ENCODE assay signal across 8 cellular contexts in the genomic region with DNA sequence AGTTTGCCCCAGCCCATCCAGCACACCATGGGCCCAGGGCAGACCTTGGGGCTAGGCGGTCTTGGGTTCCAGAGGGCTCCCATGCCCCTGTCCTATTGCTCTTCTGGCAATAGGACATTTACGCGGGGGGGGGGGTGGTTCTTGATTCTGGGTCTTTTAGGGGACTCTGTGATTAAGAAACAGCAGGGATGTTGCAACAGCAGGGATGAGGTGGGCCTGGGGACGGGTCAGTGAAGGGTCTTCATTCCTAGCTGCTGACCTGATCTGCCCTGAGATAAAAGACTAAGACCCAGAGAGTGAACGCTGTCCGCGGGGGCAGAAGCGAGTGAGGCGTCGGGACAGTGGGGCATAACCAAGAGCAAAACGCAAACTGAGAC. TPM values are rescaled to one million over a fixed set of nuclear protein-coding genes. Genes with fewer than 3 reads are reported as not detected.
DNase-seq lines count a peak whose midpoint lies in the region; ATAC-seq, FAIRE-seq and TF ChIP-seq lines count a peak whose summit lies in the region.
"Had no signal": no experiment of that assay in that cellular context is flagged by ENCODE, and none has a peak within 500 bp of the region (broad histone marks: within the 10 kb centered on the region; RNA-seq: fewer than 3 reads in every experiment).

No MANE protein-coding gene starts in this region.

- H3K27me3 ChIP-seq in IMR-90 (ENCODE audit: control insufficient read depth, insufficient read depth, low read length) = 0 out of 2 replicates have a peak, but pooled peaks cover 2% of the 10 kb centered on the region
- peaks cover 0 to 27% (median 11%) of the 10 kb centered on the region in 3 donors for H3K27me3 ChIP-seq in stomach

- CTCF ChIA-PET in IMR-90 (lab: Yijun Ruan, JAX) = interaction anchor here (0.6 to 1.6 kb wide), 2 partner anchors 411 to 414 kb away, joined by 3 to 4 read pairs; no protein-coding TSS in a partner anchor

- H4K8ac ChIP-seq in IMR-90 (ENCODE audit: low read depth in 2 of 2, low read length in 2 of 2) = peak overlapping the region in 1 of 2 experiments; percentile 82; a peak in 1 of 4 replicates

- DNase-seq in IMR-90 (no peak), kidney (no peak), stomach (no peak), HUDEP-2 (lab: John Stamatoyannopoulos, UW; ENCODE audit: unreplicated experiment in 76 of 76) (no peak), NCI-H526 treated with DMSO at 0.1 percent for 48 hours (lab: John Stamatoyannopoulos, UW) (no peak), NCI-H748 treated with DMSO at 0.1 percent for 48 hours (lab: John Stamatoyannopoulos, UW) (no peak)
- no peak for DNase-seq in activated naive CD8-positive, alpha-beta T cell treated with anti-CD3 and anti-CD28 coated beads, Interleukin-2, amount 50 U/mL, for 24 hours

- peak overlapping the region; percentile 95 for H2AFZ ChIP-seq in IMR-90 (replicated peaks; ENCODE audit: low read length, poor library complexity)

- no peak for TF ChIP-seq RAD21 in IMR-90 (IDR thresholded peaks at IDR 0.05; ENCODE audit: low read length)

- peak overlapping the region; percentile 12; the same call in 1 of the 3 replicates for H2BK15ac ChIP-seq in IMR-90 (ENCODE audit: low read depth, low read length)

- H3K36me3 Mint-ChIP-seq in activated naive CD8-positive, alpha-beta T cell treated with anti-CD3 and anti-CD28 coated beads, Interleukin-2, amount 50 U/mL, for 24 hours (ENCODE audit: low read depth) = no peaks in the 10 kb centered on the region

- H2AK5ac ChIP-seq in IMR-90 (ENCODE audit: low read depth, low read length) = no peak overlapping the region

- H3K36me3 ChIP-seq in IMR-90 (ENCODE audit: control insufficient read depth, insufficient read depth, low read length) (peaks cover 23% of the 10 kb centered on the region; the same call in 1 of the 2 replicates), kidney (ENCODE audit: control insufficient read depth in 1 of 2, insufficient read depth in 2 of 2, low read length in 2 of 2) (no peaks in the 10 kb centered on the region), stomach (no peaks in the 10 kb centered on the region)

- no peak overlapping the region for H3K23ac ChIP-seq in IMR-90 (ENCODE audit: low read depth, low read length)

- H3K14ac ChIP-seq in IMR-90 (replicated peaks; ENCODE audit: low read depth, low read length) = no peak overlapping the region

- H3K18ac ChIP-seq in IMR-90 (ENCODE audit: low read depth, low read length) = no peak overlapping the region; the same call in 1 of the 2 replicates

- no peak for TF ChIP-seq POLR2A in IMR-90 (IDR thresholded peaks at IDR 0.05; ENCODE audit: low read depth, low read length)
- no peak for TF ChIP-seq POLR2A in stomach (IDR thresholded peaks at IDR 0.05)

- H3K4me1 ChIP-seq in IMR-90 (ENCODE audit: control insufficient read depth, insufficient read depth, low read length) = peaks cover 9% of the 10 kb centered on the region
- peaks cover 0 to 9% of the 10 kb centered on the region in 2 donors for H3K4me1 ChIP-seq in kidney (ENCODE audit: control insufficient read depth in 1 of 2, insufficient read depth in 1 of 2, low read depth in 1 of 2, low read length in 2 of 2)
- peaks cover 26 to 47% (median 40%) of the 10 kb centered on the region in 4 donors for H3K4me1 ChIP-seq in stomach

- in situ Hi-C loops in IMR-90 (cut with MboI; ENCODE audit: low sequenced_read_pairs) = loop anchor here (10.0 kb wide), 1 partner anchor 387 kb away; no protein-coding TSS in a partner anchor

- H2BK120ac ChIP-seq in IMR-90 (ENCODE audit: low read depth, low read length) = peak overlapping the region; percentile 73; the same call in 1 of the 2 replicates

- H3K56ac ChIP-seq in IMR-90 (ENCODE audit: extremely low read depth, insufficient read depth, low read length) = no peak overlapping the region

- H4K5ac ChIP-seq in IMR-90 (ENCODE audit: low read depth, low read length) = no peak overlapping the region

- H3K9ac ChIP-seq in IMR-90 (ENCODE audit: low read depth, low read length) (peak overlapping the region; percentile 72), kidney (ENCODE audit: low read length in 2 of 2) (peak overlapping the region in 1 of 2 donors; percentile 80)

- peak overlapping the region; percentile 62; the same call in 1 of the 2 replicates for H4K91ac ChIP-seq in IMR-90 (ENCODE audit: insufficient read depth, low read depth, low read length)

- FAIRE-seq in kidney (lab: Jason Lieb, UNC) = no peak
- FAIRE-seq: K562 had no signal

- no peaks in the 10 kb centered on the region for H3K9me3 Mint-ChIP-seq in activated naive CD8-positive, alpha-beta T cell treated with anti-CD3 and anti-CD28 coated beads, Interleukin-2, amount 50 U/mL, for 24 hours

- H3K4me1 Mint-ChIP-seq in activated naive CD8-positive, alpha-beta T cell treated with anti-CD3 and anti-CD28 coated beads, Interleukin-2, amount 50 U/mL, for 24 hours = peaks cover 7% of the 10 kb centered on the region

- no peak for TF ChIP-seq EP300 in stomach (IDR thresholded peaks at IDR 0.05)

- POLR2A ChIA-PET in IMR-90 (lab: Charles Lee; ENCODE audit: unreplicated experiment) = no interaction called here

- H3K27me3 Mint-ChIP-seq in activated naive CD8-positive, alpha-beta T cell treated with anti-CD3 and anti-CD28 coated beads, Interleukin-2, amount 50 U/mL, for 24 hours = peaks cover 41% of the 10 kb centered on the region

- whole genome bisulfite sequencing in IMR-90 (ENCODE audit: extremely low coverage in 2 of 2, insufficient read length in 1 of 2), 2 experiments = 0% methylated on average over 7 of the region's 11 CpGs; no CpG with 5 or more reads in 1 of the 2 experiments
- WGBS in stomach, 5 donors = 6 to 17% (median 11%) methylated on average over 10 to 11 of the region's 11 CpGs

- no peak overlapping the region for H2BK5ac ChIP-seq in IMR-90 (ENCODE audit: low read depth, low read length, poor library complexity, severe bottlenecking)

- H3K27ac ChIP-seq in IMR-90 (ENCODE audit: insufficient read depth, low read length) (peak overlapping the region; percentile 57; the same call in 1 of the 2 replicates), kidney (ENCODE audit: low read depth in 2 of 2, low read length in 2 of 2) (no peak overlapping the region), stomach (peak overlapping the region; percentile 64 to 84 (median 76))

- intact Hi-C loops in IMR-90 (cut with micrococcal nuclease) (loop anchor here (1.0 kb wide), 2 partner anchors 379 to 414 kb away; no protein-coding TSS in a partner anchor), kidney (cut with DNase I) (no loop called here), stomach (cut with DNase I; ENCODE audit: low total_unique reads) (loop anchor here (10.0 kb wide), 1 partner anchor 197 kb away; no protein-coding TSS in a partner anchor)

- peak overlapping the region; percentile 49 for H3K4me3 Mint-ChIP-seq in activated naive CD8-positive, alpha-beta T cell treated with anti-CD3 and anti-CD28 coated beads, Interleukin-2, amount 50 U/mL, for 24 hours

- H2BK20ac ChIP-seq in IMR-90 (ENCODE audit: low read depth, low read length) = no peak overlapping the region; the same call in 1 of the 2 replicates

- peaks cover 7% of the 10 kb centered on the region for H3K9me1 ChIP-seq in IMR-90 (ENCODE audit: insufficient read depth, low read length)

- TF ChIP-seq CTCF in IMR-90 (conservative IDR thresholded peaks at IDR 0.05; ENCODE audit: low read depth, low read length) = no peak
- TF ChIP-seq CTCF in kidney (IDR thresholded peaks at IDR 0.05; ENCODE audit: borderline replicate concordance, extremely low read depth, insufficient read depth) = no peak
- no peak for TF ChIP-seq CTCF in stomach (IDR thresholded peaks at IDR 0.05)

- BruUV-seq in IMR-90 (replicated peaks; lab: Mats Ljungman, UMichigan) = no TSS peak

- peaks cover 5% of the 10 kb centered on the region for H4K20me1 ChIP-seq in IMR-90 (ENCODE audit: insufficient read depth, low read length)

- peak overlapping the region; percentile 26; the same call in 1 of the 2 replicates for H3K4ac ChIP-seq in IMR-90 (ENCODE audit: low read depth, low read length)

- H3K4me3 ChIP-seq in IMR-90 (ENCODE audit: insufficient read depth, low read depth, low read length) (peak overlapping the region; percentile 81), kidney (ENCODE audit: low read length in 2 of 2) (peak overlapping the region; percentile 39 to 84), stomach (peak overlapping the region; percentile 56 to 72 (median 58))
- H3K4me3 ChIP-seq: K562 had no signal

- peaks cover 2 to 5% of the 10 kb centered on the region in 2 experiments; a peak in 2 of 4 replicates for H3K79me1 ChIP-seq in IMR-90 (ENCODE audit: low read depth in 1 of 2, low read length in 2 of 2)

- H3K9me3 ChIP-seq in IMR-90 (ENCODE audit: control insufficient read depth, insufficient read depth, low read length) (no peaks in the 10 kb centered on the region), kidney (ENCODE audit: control insufficient read depth in 1 of 2, low read length in 2 of 2) (no peaks in the 10 kb centered on the region), stomach (no peaks in the 10 kb centered on the region)

- peak overlapping the region; percentile 84 for H3K4me2 ChIP-seq in IMR-90 (ENCODE audit: low read depth, low read length)

- H2AK9ac ChIP-seq in IMR-90 (replicated peaks; ENCODE audit: low read depth, low read length, poor library complexity) = peak overlapping the region; percentile 22

- dilution Hi-C loops in IMR-90 (cut with HindIII; ENCODE audit: low sequenced_read_pairs, unreplicated experiment) = loop anchor here (25.0 kb wide), 1 partner anchor 414 kb away; no protein-coding TSS in a partner anchor

- no peak for ATAC-seq in IMR-90 (ENCODE audit: low read depth)
- no peak for ATAC-seq in activated naive CD8-positive, alpha-beta T cell treated with anti-CD3 and anti-CD28 coated beads, Interleukin-2, amount 50 U/mL, for 24 hours
- ATAC-seq: K562 had no signal

- no peak overlapping the region for H3K27ac Mint-ChIP-seq in activated naive CD8-positive, alpha-beta T cell treated with anti-CD3 and anti-CD28 coated beads, Interleukin-2, amount 50 U/mL, for 24 hours

TF ChIP-seq in IMR-90, 13 proteins besides CTCF, POLR2A, EP300 and RAD21 (continues in another document):
- peak; percentile 65 for TF ChIP-seq CEBPB (IDR thresholded peaks at IDR 0.05; ENCODE audit: low read depth, low read length)

RNA-seq across cellular contexts. Expression of a gene that starts 0.4 kb away (rescaled TPM):
- 3.0 and 3.1 TPM in 2 replicates for total RNA-seq in IMR-90 (2012; rRNA removed)
- 4.7 and 5.0 TPM in 2 replicates for polyA plus RNA-seq in IMR-90 (2012; rRNA removed)
- 3.3 and 6.1 TPM in 2 replicates for polyA plus RNA-seq in IMR-90 (2012; cell fraction: cytosol; rRNA removed)
- polyA plus RNA-seq in IMR-90 (2012; cell fraction: nucleus; rRNA removed; ENCODE audit: low replicate concordance) = 9.5 and 11.7 TPM in 2 replicates
- total RNA-seq in kidney = 6.2 TPM
- polyA plus RNA-seq in kidney (ENCODE audit: insufficient read depth, low read depth, low replicate concordance) = 3.6 TPM
- total RNA-seq in stomach = 10 to 100 TPM in 2 of 5 donors, 1 to 10 TPM in 3; 1.4 to 23.5 (median 2.2) TPM
- 1 to 10 TPM; 2.0 to 4.3 (median 2.5) TPM for polyA plus RNA-seq in stomach
- polyA plus RNA-seq: K562 had no signal

RNA-seq across cellular contexts. Expression of a gene that starts 19.6 kb away (rescaled TPM):
- under 0.01 TPM in 2 replicates for total RNA-seq in IMR-90 (2012; rRNA removed)
- polyA plus RNA-seq in IMR-90 (2012; rRNA removed) = 0.39 and 0.60 TPM in 2 replicates
- 0.30 and 1.3 TPM in 2 replicates for polyA plus RNA-seq in IMR-90 (2012; cell fraction: cytosol; rRNA removed)
- polyA plus RNA-seq in IMR-90 (2012; cell fraction: nucleus; rRNA removed; ENCODE audit: low replicate concordance) = 0.39 and 0.83 TPM in 2 replicates
- 1.2 TPM for total RNA-seq in kidney
- polyA plus RNA-seq in kidney (ENCODE audit: insufficient read depth, low read depth, low replicate concordance) = 1.6 TPM
- total RNA-seq in stomach = 10 to 100 TPM in 2 of 5 donors, 1 to 10 TPM in 2, under 1 TPM in 1; 0.58 to 24.1 (median 4.6) TPM
- 10 to 100 TPM in 1 of 3 donors, 1 to 10 TPM in 2; 3.5 to 11.9 (median 4.9) TPM for polyA plus RNA-seq in stomach
- total RNA-seq: K562 had no signal
- polyA plus RNA-seq: K562 had no signal

Comparison
In these comparisons a context has a peak if more than half of its experiments do, and no peak if none do; other contexts are left out.
1. H3K27ac ChIP-seq: peak in IMR-90 (single experiment) and stomach (5 of 5); none in kidney (0 of 2).
2. Peak in every context shown above with its lines, with median percentiles within 50 percentile points of each other: H3K4me3 ChIP-seq.